8 cellular contexts compared by ENCODE assay signal in the genomic region with DNA sequence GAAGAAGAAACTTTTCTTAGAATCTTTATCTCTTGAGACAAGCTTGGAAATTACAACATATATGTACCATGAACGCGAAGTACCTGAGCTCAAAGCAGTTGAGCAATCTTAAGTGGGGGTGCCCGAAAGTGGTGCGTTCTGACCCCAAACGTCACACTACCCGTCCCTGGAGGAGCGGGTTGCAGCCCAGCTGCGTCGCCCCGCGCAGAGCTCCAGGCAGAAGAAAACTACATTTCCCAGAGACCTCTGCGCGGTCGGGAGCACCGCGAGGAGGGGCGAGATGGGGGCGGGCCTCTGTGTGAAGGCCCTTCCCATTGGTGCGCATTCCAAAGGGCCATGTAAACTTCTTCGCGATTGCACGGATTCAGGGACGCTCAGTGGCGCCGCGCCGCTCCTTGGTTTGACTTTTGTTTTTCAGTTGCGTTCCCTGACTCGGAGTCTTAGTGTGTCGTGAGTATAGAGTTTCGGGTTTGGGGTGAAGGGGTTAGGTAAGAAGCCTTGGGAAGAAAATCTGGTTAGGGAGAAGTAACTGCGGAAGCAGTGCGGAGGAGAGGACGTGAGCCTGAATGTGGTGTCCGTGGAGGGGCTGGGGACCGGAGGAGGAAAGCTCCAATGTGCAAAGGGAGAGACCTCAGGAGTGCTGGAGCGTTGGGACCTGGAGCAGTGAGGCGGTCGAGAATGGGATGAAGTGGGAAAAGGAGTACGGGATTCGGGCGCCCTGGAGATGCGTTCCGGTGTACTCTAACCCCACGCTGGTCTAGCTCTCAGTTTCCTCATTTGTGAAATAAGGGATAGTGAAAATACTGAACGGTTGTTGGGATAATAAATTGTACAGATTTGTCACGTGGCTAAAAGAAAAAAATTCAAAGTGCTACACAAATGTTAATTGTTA. TPM values are rescaled to one million over a fixed set of nuclear protein-coding genes. Genes with fewer than 3 reads are reported as not detected.
A peak's percentile ranks its signal among the peaks of the same experiment; 100 is the strongest.
DNase-seq lines count a peak whose midpoint lies in the region; TF ChIP-seq lines count a peak whose summit lies in the region.

A gene (plus strand): TSS at position 410 of the 892 bp plus-strand sequence. CDS start 7,740 bp downstream, outside the sequence.

- H3K27me3 ChIP-seq in NT2/D1 (ENCODE audit: insufficient read depth, insufficient read length) = peaks cover 8% of the 10 kb centered on the region

- peaks cover 6 to 14% of the 10 kb centered on the region in 2 experiments for H3K36me3 ChIP-seq in HEK293 (ENCODE audit: control insufficient read depth in 2 of 2, insufficient read depth in 1 of 2, low read length in 2 of 2)
- peaks cover 26% of the 10 kb centered on the region for H3K36me3 ChIP-seq in NT2/D1 (ENCODE audit: insufficient read depth, insufficient read length, low read length)

- H3K27ac ChIP-seq in HEK293 (ENCODE audit: extremely low read depth, low read depth, low read length) = peak within 1 kb of the TSS; percentile 28

- peak within 1 kb of the TSS; percentile 98 for H3K9ac ChIP-seq in NT2/D1 (ENCODE audit: insufficient read length, low read depth)

- no peaks in the 10 kb centered on the region for H3K27me3 Mint-ChIP-seq in activated naive CD4-positive, alpha-beta T cell treated with anti-CD3 and anti-CD28 coated beads for 36 hours (ENCODE audit: low read depth)

- no peak within 1 kb of the TSS for H3K4me3 Mint-ChIP-seq in activated naive CD4-positive, alpha-beta T cell treated with anti-CD3 and anti-CD28 coated beads for 36 hours

- peak; percentile 99 for DNase-seq in NT2/D1 (ENCODE audit: low read depth, low spot score)
- DNase-seq in activated naive CD4-positive, alpha-beta T cell treated with anti-CD3 and anti-CD28 coated beads for 36 hours = peak; percentile 96
- DNase-seq in cardiac septum (ENCODE audit: low spot score) = peak; percentile 96
- DNase-seq in putamen (ENCODE audit: low spot score) = peak; percentile 96
- DNase-seq in NCI-H1048 (lab: John Stamatoyannopoulos, UW) = no peak
- no peak for DNase-seq in amniotic stem cell (lab: John Stamatoyannopoulos, UW)

- H3K36me3 Mint-ChIP-seq in activated naive CD4-positive, alpha-beta T cell treated with anti-CD3 and anti-CD28 coated beads for 36 hours (ENCODE audit: low read depth) = no peaks in the 10 kb centered on the region

- no peaks in the 10 kb centered on the region; the same call in 1 of the 2 replicates for H3K4me1 ChIP-seq in HEK293 (ENCODE audit: control insufficient read depth, insufficient read depth, low read length)
- H3K4me1 ChIP-seq in NT2/D1 (ENCODE audit: insufficient read depth, insufficient read length) = no peaks in the 10 kb centered on the region

- POLR2A ChIA-PET in HEK293 (lab: Yijun Ruan, JAX) = interaction anchor here (0.6 to 1.9 kb wide), 6 partner anchors 10 to 132 kb away, joined by 3 to 36 read pairs (median 5); a partner anchor contains a TSS

- peaks cover 3% of the 10 kb centered on the region for H3K4me1 Mint-ChIP-seq in activated naive CD4-positive, alpha-beta T cell treated with anti-CD3 and anti-CD28 coated beads for 36 hours (ENCODE audit: low read depth)

- H3K4me3 ChIP-seq in GM08714 (ENCODE audit: low read length) = peak within 1 kb of the TSS; percentile 96
- peak within 1 kb of the TSS; percentile 59 for H3K4me3 ChIP-seq in HEK293 (ENCODE audit: low read depth, low read length)
- H3K4me3 ChIP-seq in NT2/D1 (ENCODE audit: insufficient read length, low read depth) = peak within 1 kb of the TSS; percentile 100

- intact Hi-C loops in activated naive CD4-positive, alpha-beta T cell treated with anti-CD3 and anti-CD28 coated beads for 36 hours (cut with micrococcal nuclease) = loop anchor here (1.0 kb wide), 1 partner anchor 12 kb away; a partner anchor contains a TSS
- intact Hi-C loops in cardiac septum (cut with DNase I) = no loop called here

- no peaks in the 10 kb centered on the region for H3K9me3 ChIP-seq in HEK293 (ENCODE audit: control insufficient read depth, insufficient read depth, low read depth, low read length)
- H3K9me3 ChIP-seq in NT2/D1 (ENCODE audit: insufficient read depth, low read length) = no peaks in the 10 kb centered on the region

- TF ChIP-seq CTCF in HEK293 (tag by site-specific recombination; IDR thresholded peaks at IDR 0.05) = peak; percentile 89

- H3K9me3 Mint-ChIP-seq in activated naive CD4-positive, alpha-beta T cell treated with anti-CD3 and anti-CD28 coated beads for 36 hours = no peaks in the 10 kb centered on the region

- CTCF ChIA-PET in HEK293 (lab: Yijun Ruan, JAX) = interaction anchor here (0.6 to 2.2 kb wide), 8 partner anchors 11 to 145 kb away, joined by 3 to 17 read pairs (median 4); no protein-coding TSS in a partner anchor
- CTCF ChIA-PET in activated naive CD4-positive, alpha-beta T cell treated with anti-CD3 and anti-CD28 coated beads for 36 hours (lab: Charles Lee) = interaction anchor here (0.5 to 2.7 kb wide), 13 partner anchors 11 to 548 kb away, joined by 3 to 15 read pairs (median 3); a partner anchor contains a TSS

- no peak within 1 kb of the TSS for H3K27ac Mint-ChIP-seq in activated naive CD4-positive, alpha-beta T cell treated with anti-CD3 and anti-CD28 coated beads for 36 hours

TF ChIP-seq in HEK293, 187 proteins besides CTCF, POLR2A, EP300 and RAD21 (continues in another document):
- TF ChIP-seq, protein P1, sequence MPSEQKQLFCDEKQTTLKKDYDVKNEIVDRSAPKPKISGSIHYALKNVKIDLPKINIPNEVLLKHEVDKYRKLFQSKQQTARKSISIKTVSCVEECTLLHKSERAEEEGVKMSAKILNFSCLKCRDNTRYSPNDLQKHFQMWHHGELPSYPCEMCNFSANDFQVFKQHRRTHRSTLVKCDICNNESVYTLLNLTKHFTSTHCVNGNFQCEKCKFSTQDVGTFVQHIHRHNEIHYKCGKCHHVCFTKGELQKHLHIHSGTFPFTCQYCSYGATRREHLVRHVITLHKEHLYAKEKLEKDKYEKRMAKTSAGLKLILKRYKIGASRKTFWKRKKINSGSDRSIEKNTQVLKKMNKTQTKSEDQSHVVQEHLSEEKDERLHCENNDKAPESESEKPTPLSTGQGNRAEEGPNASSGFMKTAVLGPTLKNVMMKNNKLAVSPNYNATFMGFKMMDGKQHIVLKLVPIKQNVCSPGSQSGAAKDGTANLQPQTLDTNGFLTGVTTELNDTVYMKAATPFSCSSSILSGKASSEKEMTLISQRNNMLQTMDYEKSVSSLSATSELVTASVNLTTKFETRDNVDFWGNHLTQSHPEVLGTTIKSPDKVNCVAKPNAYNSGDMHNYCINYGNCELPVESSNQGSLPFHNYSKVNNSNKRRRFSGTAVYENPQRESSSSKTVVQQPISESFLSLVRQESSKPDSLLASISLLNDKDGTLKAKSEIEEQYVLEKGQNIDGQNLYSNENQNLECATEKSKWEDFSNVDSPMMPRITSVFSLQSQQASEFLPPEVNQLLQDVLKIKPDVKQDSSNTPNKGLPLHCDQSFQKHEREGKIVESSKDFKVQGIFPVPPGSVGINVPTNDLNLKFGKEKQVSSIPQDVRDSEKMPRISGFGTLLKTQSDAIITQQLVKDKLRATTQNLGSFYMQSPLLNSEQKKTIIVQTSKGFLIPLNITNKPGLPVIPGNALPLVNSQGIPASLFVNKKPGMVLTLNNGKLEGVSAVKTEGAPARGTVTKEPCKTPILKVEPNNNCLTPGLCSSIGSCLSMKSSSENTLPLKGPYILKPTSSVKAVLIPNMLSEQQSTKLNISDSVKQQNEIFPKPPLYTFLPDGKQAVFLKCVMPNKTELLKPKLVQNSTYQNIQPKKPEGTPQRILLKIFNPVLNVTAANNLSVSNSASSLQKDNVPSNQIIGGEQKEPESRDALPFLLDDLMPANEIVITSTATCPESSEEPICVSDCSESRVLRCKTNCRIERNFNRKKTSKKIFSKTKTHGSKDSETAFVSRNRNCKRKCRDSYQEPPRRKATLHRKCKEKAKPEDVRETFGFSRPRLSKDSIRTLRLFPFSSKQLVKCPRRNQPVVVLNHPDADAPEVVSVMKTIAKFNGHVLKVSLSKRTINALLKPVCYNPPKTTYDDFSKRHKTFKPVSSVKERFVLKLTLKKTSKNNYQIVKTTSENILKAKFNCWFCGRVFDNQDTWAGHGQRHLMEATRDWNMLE (tag by site-specific recombination; conservative IDR thresholded peaks at IDR 0.05; ENCODE audit: low read depth) = peak; percentile 35; the same call in 1 of the 2 replicates
- TF ChIP-seq ZFP41 (tag by site-specific recombination; IDR thresholded peaks at IDR 0.05; ENCODE audit: borderline replicate concordance) = no peak
- TF ChIP-seq HOXD13 (CRISPR knock-in tag; IDR thresholded peaks at IDR 0.05; ENCODE audit: borderline replicate concordance) = no peak
- TF ChIP-seq ZNF670 (tag by site-specific recombination; IDR thresholded peaks at IDR 0.05; ENCODE audit: low read depth) = no peak
- TF ChIP-seq KLF10 (tag by site-specific recombination; IDR thresholded peaks at IDR 0.05) = no peak
- 0 out of 2 replicates have a peak, but pooled peaks have one; percentile 14 for TF ChIP-seq KLF7 (tag by site-specific recombination; IDR thresholded peaks at IDR 0.05; ENCODE audit: borderline replicate concordance)
- peak; percentile 98 for TF ChIP-seq ZBTB48 (tag by site-specific recombination; IDR thresholded peaks at IDR 0.05)
- TF ChIP-seq ZNF274 (IDR thresholded peaks at IDR 0.05; ENCODE audit: low read length) = no peak
- TF ChIP-seq ZNF274 (tag by site-specific recombination; IDR thresholded peaks at IDR 0.05; ENCODE audit: borderline replicate concordance) = no peak
- TF ChIP-seq ZXDB (tag by site-specific recombination; IDR thresholded peaks at IDR 0.05) = peak; percentile 86

RNA-seq across cellular contexts. Expression of the gene that starts here (rescaled TPM):
- 10 to 100 TPM; 13.2 to 14.9 TPM for total RNA-seq in activated naive CD4-positive, alpha-beta T cell treated with anti-CD3 and anti-CD28 coated beads for 36 hours
- total RNA-seq in cardiac septum = 2.2 TPM

Comparison
In these comparisons a context has a peak if more than half of its experiments do, and no peak if none do; other contexts are left out.
1. DNase-seq: peak in NT2/D1 (single experiment), activated naive CD4-positive, alpha-beta T cell treated with anti-CD3 and anti-CD28 coated beads for 36 hours (single experiment), cardiac septum (single experiment) and putamen (single experiment); none in NCI-H1048 (single experiment) and amniotic stem cell (single experiment).
2. Peak in every context shown above with its lines, with median percentiles within 50 percentile points of each other: H3K4me3 ChIP-seq.